1 cellular context compared by ENCODE assay signal in the genomic region with DNA sequence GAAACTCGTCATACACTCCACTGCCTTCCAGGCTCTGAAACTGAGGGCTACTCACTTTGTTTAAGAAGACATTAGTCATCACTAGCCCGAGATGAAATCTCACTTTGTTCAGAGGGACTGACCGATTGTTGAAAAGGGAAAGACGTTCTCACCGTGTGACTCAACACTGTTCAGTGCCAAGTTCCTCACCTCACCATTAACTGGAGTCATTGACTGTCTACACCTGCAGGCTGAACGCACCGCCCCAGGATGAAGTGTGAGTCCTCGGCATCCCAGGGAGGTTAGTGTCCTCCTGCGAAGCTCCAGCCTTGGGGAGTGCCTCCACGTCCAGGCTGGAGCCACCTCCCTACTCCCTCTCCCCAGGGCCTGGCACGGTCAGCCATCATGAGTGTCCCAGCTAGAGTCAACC.
TF ChIP-seq lines count a peak whose summit lies in the region.

No MANE protein-coding gene starts in this region.

TF ChIP-seq in A549, 52 proteins besides CTCF, POLR2A, EP300 and RAD21 (continued from another document):
- TF ChIP-seq, protein P1, sequence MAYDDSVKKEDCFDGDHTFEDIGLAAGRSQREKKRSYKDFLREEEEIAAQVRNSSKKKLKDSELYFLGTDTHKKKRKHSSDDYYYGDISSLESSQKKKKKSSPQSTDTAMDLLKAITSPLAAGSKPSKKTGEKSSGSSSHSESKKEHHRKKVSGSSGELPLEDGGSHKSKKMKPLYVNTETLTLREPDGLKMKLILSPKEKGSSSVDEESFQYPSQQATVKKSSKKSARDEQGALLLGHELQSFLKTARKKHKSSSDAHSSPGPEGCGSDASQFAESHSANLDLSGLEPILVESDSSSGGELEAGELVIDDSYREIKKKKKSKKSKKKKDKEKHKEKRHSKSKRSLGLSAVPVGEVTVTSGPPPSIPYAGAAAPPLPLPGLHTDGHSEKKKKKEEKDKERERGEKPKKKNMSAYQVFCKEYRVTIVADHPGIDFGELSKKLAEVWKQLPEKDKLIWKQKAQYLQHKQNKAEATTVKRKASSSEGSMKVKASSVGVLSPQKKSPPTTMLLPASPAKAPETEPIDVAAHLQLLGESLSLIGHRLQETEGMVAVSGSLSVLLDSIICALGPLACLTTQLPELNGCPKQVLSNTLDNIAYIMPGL (CRISPR knock-in tag; IDR thresholded peaks at IDR 0.05; ENCODE audit: borderline replicate concordance), result no peak
- TF ChIP-seq BHLHE40 (IDR thresholded peaks at IDR 0.05; ENCODE audit: low read depth, low read length) (0 out of 2 replicates have a peak, but pooled peaks have one; percentile 5), MAZ (IDR thresholded peaks at IDR 0.05; ENCODE audit: borderline replicate concordance, low read depth, low read length) (no peak), JUNB (IDR thresholded peaks at IDR 0.05) (peak; percentile 93), SMC3 (IDR thresholded peaks at IDR 0.05) (peak; percentile 17; the same call in 1 of the 3 replicates), FOSB (CRISPR knock-in tag; IDR thresholded peaks at IDR 0.05) (no peak), CEBPB (IDR thresholded peaks at IDR 0.05) (peak; percentile 18 to 62; a peak in 2 of 4 replicates), RARB (CRISPR knock-in tag; IDR thresholded peaks at IDR 0.05) (no peak), PBX3 (IDR thresholded peaks at IDR 0.05) (0 out of 2 replicates have a peak, but pooled peaks have one; percentile 45), CHD4 (IDR thresholded peaks at IDR 0.05; ENCODE audit: borderline replicate concordance) (no peak), PHF8 (IDR thresholded peaks at IDR 0.05; ENCODE audit: borderline replicate concordance, low read depth) (no peak), NPAS2 (CRISPR knock-in tag; IDR thresholded peaks at IDR 0.05; ENCODE audit: borderline replicate concordance) (no peak), CBX2 (IDR thresholded peaks at IDR 0.05; ENCODE audit: borderline replicate concordance, low read depth) (no peak), RCOR1 (IDR thresholded peaks at IDR 0.05; ENCODE audit: low read depth, low read length) (no peak), KDM5A (IDR thresholded peaks at IDR 0.05) (no peak), JUN (IDR thresholded peaks at IDR 0.05) (peak; percentile 82 to 86), USF2 (IDR thresholded peaks at IDR 0.05) (no peak), EHF (CRISPR knock-in tag; IDR thresholded peaks at IDR 0.05) (no peak), ESRRA (IDR thresholded peaks at IDR 0.05; ENCODE audit: borderline replicate concordance, low read length) (no peak), MAFK (IDR thresholded peaks at IDR 0.05; ENCODE audit: partially characterized antibody) (no peak), CHD2 (IDR thresholded peaks at IDR 0.05; ENCODE audit: low read length, partially characterized antibody) (no peak), HOXB5 (CRISPR knock-in tag; IDR thresholded peaks at IDR 0.05) (no peak)
- TF ChIP-seq, protein P2, sequence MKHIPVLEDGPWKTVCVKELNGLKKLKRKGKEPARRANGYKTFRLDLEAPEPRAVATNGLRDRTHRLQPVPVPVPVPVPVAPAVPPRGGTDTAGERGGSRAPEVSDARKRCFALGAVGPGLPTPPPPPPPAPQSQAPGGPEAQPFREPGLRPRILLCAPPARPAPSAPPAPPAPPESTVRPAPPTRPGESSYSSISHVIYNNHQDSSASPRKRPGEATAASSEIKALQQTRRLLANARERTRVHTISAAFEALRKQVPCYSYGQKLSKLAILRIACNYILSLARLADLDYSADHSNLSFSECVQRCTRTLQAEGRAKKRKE (CRISPR knock-in tag; IDR thresholded peaks at IDR 0.05; ENCODE audit: low read depth), result peak; percentile 39; the same call in 1 of the 2 replicates
- TF ChIP-seq, protein P3, sequence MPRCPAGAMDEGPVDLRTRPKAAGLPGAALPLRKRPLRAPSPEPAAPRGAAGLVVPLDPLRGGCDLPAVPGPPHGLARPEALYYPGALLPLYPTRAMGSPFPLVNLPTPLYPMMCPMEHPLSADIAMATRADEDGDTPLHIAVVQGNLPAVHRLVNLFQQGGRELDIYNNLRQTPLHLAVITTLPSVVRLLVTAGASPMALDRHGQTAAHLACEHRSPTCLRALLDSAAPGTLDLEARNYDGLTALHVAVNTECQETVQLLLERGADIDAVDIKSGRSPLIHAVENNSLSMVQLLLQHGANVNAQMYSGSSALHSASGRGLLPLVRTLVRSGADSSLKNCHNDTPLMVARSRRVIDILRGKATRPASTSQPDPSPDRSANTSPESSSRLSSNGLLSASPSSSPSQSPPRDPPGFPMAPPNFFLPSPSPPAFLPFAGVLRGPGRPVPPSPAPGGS (IDR thresholded peaks at IDR 0.05), result 0 out of 3 replicates have a peak, but pooled peaks have one; percentile 59
- TF ChIP-seq, protein P4, sequence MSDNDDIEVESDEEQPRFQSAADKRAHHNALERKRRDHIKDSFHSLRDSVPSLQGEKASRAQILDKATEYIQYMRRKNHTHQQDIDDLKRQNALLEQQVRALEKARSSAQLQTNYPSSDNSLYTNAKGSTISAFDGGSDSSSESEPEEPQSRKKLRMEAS (IDR thresholded peaks at IDR 0.05), result peak; percentile 78
- TF ChIP-seq, protein P5, sequence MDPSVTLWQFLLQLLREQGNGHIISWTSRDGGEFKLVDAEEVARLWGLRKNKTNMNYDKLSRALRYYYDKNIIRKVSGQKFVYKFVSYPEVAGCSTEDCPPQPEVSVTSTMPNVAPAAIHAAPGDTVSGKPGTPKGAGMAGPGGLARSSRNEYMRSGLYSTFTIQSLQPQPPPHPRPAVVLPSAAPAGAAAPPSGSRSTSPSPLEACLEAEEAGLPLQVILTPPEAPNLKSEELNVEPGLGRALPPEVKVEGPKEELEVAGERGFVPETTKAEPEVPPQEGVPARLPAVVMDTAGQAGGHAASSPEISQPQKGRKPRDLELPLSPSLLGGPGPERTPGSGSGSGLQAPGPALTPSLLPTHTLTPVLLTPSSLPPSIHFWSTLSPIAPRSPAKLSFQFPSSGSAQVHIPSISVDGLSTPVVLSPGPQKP (IDR thresholded peaks at IDR 0.05; ENCODE audit: low read depth, low read length), result no peak
- TF ChIP-seq, protein P6, sequence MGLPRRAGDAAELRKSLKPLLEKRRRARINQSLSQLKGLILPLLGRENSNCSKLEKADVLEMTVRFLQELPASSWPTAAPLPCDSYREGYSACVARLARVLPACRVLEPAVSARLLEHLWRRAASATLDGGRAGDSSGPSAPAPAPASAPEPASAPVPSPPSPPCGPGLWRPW (IDR thresholded peaks at IDR 0.05), result peak; percentile 42; the same call in 1 of the 2 replicates
TF ChIP-seq in A549: peak in this region for 12.
